Comparison of ENCODE assay signal across 14 cellular contexts in genomic region chr21:32102426-32102825, GRCh38.
"Had no signal": no experiment of that assay in that cellular context is flagged by ENCODE, and none has a peak within 500 bp of the region (broad histone marks: within the 10 kb centered on the region; RNA-seq: fewer than 3 reads in every experiment).

No MANE protein-coding gene starts in this region.

- H3K4me3 Mint-ChIP-seq: activated CD4-positive, alpha-beta memory T cell treated with anti-CD3 and anti-CD28 coated beads for 36 hours; activated CD8-positive, alpha-beta memory T cell treated with anti-CD3 and anti-CD28 coated beads, Interleukin-2, amount 10 ng/mL, durations not matched to agents 7 days and 5 days; activated naive CD8-positive, alpha-beta T cell treated with anti-CD3 and anti-CD28 coated beads for 36 hours; mesothelial cell of epicardium; stimulated activated naive B cell treated with anti-CD40 and anti-IgM and Interleukin-4, amounts not matched to agents 10 μg/mL and 1 μg/mL and 100 μg/mL, for 72 hours had no signal

- DNase-seq: activated CD4-positive, alpha-beta memory T cell treated with anti-CD3 and anti-CD28 coated beads for 36 hours; activated naive CD4-positive, alpha-beta T cell; activated naive CD8-positive, alpha-beta T cell treated with anti-CD3 and anti-CD28 coated beads for 36 hours; amygdala; caudate nucleus; dorsolateral prefrontal cortex; head of caudate nucleus; occipital lobe; posterior cingulate gyrus; stimulated activated naive B cell treated with anti-CD40 and anti-IgM and Interleukin-4, amounts not matched to agents 10 μg/mL and 1 μg/mL and 100 μg/mL, for 72 hours had no signal

- H3K27me3 ChIP-seq: dorsolateral prefrontal cortex had no signal

- H3K27me3 Mint-ChIP-seq: activated CD8-positive, alpha-beta memory T cell treated with anti-CD3 and anti-CD28 coated beads, Interleukin-2, amount 10 ng/mL, durations not matched to agents 7 days and 5 days; activated naive CD8-positive, alpha-beta T cell treated with anti-CD3 and anti-CD28 coated beads for 36 hours had no signal

- H3K4me3 ChIP-seq: dorsolateral prefrontal cortex, lung had no signal

- H3K36me3 Mint-ChIP-seq: activated CD4-positive, alpha-beta memory T cell treated with anti-CD3 and anti-CD28 coated beads for 36 hours; activated CD8-positive, alpha-beta memory T cell treated with anti-CD3 and anti-CD28 coated beads, Interleukin-2, amount 10 ng/mL, durations not matched to agents 7 days and 5 days; activated naive CD8-positive, alpha-beta T cell treated with anti-CD3 and anti-CD28 coated beads for 36 hours; stimulated activated naive B cell treated with anti-CD40 and anti-IgM and Interleukin-4, amounts not matched to agents 10 μg/mL and 1 μg/mL and 100 μg/mL, for 72 hours had no signal

- ATAC-seq: activated CD8-positive, alpha-beta memory T cell treated with anti-CD3 and anti-CD28 coated beads, Interleukin-2, amount 10 ng/mL, durations not matched to agents 7 days and 5 days; left lobe of liver; stimulated activated naive B cell treated with anti-CD40 and anti-IgM and Interleukin-4, amounts not matched to agents 10 μg/mL and 1 μg/mL and 100 μg/mL, for 72 hours had no signal

- H3K27ac Mint-ChIP-seq: activated CD4-positive, alpha-beta memory T cell treated with anti-CD3 and anti-CD28 coated beads for 36 hours; activated CD8-positive, alpha-beta memory T cell treated with anti-CD3 and anti-CD28 coated beads, Interleukin-2, amount 10 ng/mL, durations not matched to agents 7 days and 5 days; activated naive CD8-positive, alpha-beta T cell treated with anti-CD3 and anti-CD28 coated beads for 36 hours; mesothelial cell of epicardium; stimulated activated naive B cell treated with anti-CD40 and anti-IgM and Interleukin-4, amounts not matched to agents 10 μg/mL and 1 μg/mL and 100 μg/mL, for 72 hours had no signal

- H3K4me1 Mint-ChIP-seq: activated CD8-positive, alpha-beta memory T cell treated with anti-CD3 and anti-CD28 coated beads, Interleukin-2, amount 10 ng/mL, durations not matched to agents 7 days and 5 days; activated naive CD8-positive, alpha-beta T cell treated with anti-CD3 and anti-CD28 coated beads for 36 hours; stimulated activated naive B cell treated with anti-CD40 and anti-IgM and Interleukin-4, amounts not matched to agents 10 μg/mL and 1 μg/mL and 100 μg/mL, for 72 hours had no signal

- H3K9me3 Mint-ChIP-seq: activated CD4-positive, alpha-beta memory T cell treated with anti-CD3 and anti-CD28 coated beads for 36 hours; activated naive CD8-positive, alpha-beta T cell treated with anti-CD3 and anti-CD28 coated beads for 36 hours had no signal
